8 cellular contexts compared by ENCODE assay signal in the genomic region with DNA sequence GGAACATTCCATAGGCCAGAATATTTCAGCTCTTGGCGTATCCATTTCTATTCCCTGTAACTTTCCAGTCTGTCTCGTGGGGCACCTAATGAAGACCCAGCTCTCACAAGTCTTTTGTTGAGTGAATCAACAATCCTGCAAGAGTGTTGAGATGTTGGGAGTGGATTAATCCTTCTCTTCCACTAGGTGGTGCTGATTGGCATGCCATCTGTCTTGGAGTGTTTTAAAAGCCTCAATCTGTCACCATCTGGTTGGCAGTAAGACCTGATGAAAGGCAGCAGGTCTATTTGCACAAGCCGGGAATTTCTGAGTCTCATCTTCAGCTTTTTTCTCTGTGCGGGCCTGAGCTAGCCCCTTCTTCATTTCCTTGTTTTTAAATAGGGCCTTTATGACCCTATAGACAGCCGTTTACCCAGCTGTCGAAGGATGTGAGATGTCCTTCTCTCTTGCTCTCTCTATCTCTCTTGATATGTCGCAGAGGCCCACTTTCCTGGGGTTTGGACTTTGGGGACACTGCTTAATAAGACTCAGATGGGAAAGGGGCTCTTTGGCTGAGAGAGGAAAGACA.
DNase-seq lines count a peak whose midpoint lies in the region; ATAC-seq and TF ChIP-seq lines count a peak whose summit lies in the region.

No MANE protein-coding gene starts in this region.

- no peaks in the 10 kb centered on the region for H3K36me3 Mint-ChIP-seq in CD4-positive, alpha-beta T cell (ENCODE audit: low read depth)
- no peaks in the 10 kb centered on the region for H3K36me3 Mint-ChIP-seq in neural crest cell (ENCODE audit: low read depth)

- H3K9me3 ChIP-seq in CD4-positive, alpha-beta T cell (ENCODE audit: control insufficient read depth, low read length) = no peaks in the 10 kb centered on the region
- no peaks in the 10 kb centered on the region for H3K9me3 ChIP-seq in Peyer's patch

- peak; percentile 53 for TF ChIP-seq CTCF in CD4-positive, alpha-beta T cell (IDR thresholded peaks at IDR 0.05)
- TF ChIP-seq CTCF in Peyer's patch (IDR thresholded peaks at IDR 0.05) (peak in 4 of 6 experiments; percentile 36 to 37 (median 37)), neural crest cell (conservative IDR thresholded peaks at IDR 0.05) (peak; percentile 63)

- no peak overlapping the region for H3K4me3 Mint-ChIP-seq in CD4-positive, alpha-beta T cell
- H3K4me3 Mint-ChIP-seq in neural crest cell = no peak overlapping the region

- H3K27me3 Mint-ChIP-seq in CD4-positive, alpha-beta T cell = peaks cover 35% of the 10 kb centered on the region
- H3K27me3 Mint-ChIP-seq in neural crest cell (ENCODE audit: low read depth) = no peaks in the 10 kb centered on the region

- no peaks in the 10 kb centered on the region for H3K9me3 Mint-ChIP-seq in CD4-positive, alpha-beta T cell
- peaks cover 4% of the 10 kb centered on the region for H3K9me3 Mint-ChIP-seq in neural crest cell

- H3K4me1 Mint-ChIP-seq in CD4-positive, alpha-beta T cell (ENCODE audit: low read depth) = no peaks in the 10 kb centered on the region
- H3K4me1 Mint-ChIP-seq in neural crest cell = peaks cover 5% of the 10 kb centered on the region

- CTCF ChIA-PET in CD4-positive, alpha-beta T cell (lab: Charles Lee) = interaction anchor here (0.6 kb wide), 1 partner anchor 62 kb away, joined by 3 read pairs; no protein-coding TSS in a partner anchor

- H3K27ac ChIP-seq in CD4-positive, alpha-beta T cell (ENCODE audit: low read depth, low read length) = no peak overlapping the region
- no peak overlapping the region for H3K27ac ChIP-seq in Peyer's patch

- no peak overlapping the region for H3K4me3 ChIP-seq in Peyer's patch

- ATAC-seq in CD4-positive, alpha-beta T cell (ENCODE audit: poor library complexity) = peak; percentile 49
- peak; percentile 76 for ATAC-seq in GM18508 (IDR thresholded peaks at IDR 0.05; ENCODE audit: insufficient read depth, unreplicated experiment)
- ATAC-seq in HG03469 (IDR thresholded peaks at IDR 0.05; ENCODE audit: unreplicated experiment) = peak; percentile 70

- intact Hi-C loops in CD4-positive, alpha-beta T cell (cut with DNase I, micrococcal nuclease) = no loop called here

- no peaks in the 10 kb centered on the region for H3K4me1 ChIP-seq in Peyer's patch

- no peaks in the 10 kb centered on the region for H3K27me3 ChIP-seq in CD4-positive, alpha-beta T cell (ENCODE audit: control insufficient read depth, insufficient read depth, low read length)
- no peaks in the 10 kb centered on the region for H3K27me3 ChIP-seq in Peyer's patch

- TF ChIP-seq POLR2A in Peyer's patch (IDR thresholded peaks at IDR 0.05) = no peak

- no peaks in the 10 kb centered on the region for H3K36me3 ChIP-seq in Peyer's patch

- H3K27ac Mint-ChIP-seq in CD4-positive, alpha-beta T cell = no peak overlapping the region
- no peak overlapping the region for H3K27ac Mint-ChIP-seq in neural crest cell (ENCODE audit: unreplicated experiment)

- POLR2A ChIA-PET in CD4-positive, alpha-beta T cell (lab: Charles Lee) = no interaction called here

- DNase-seq in CD4-positive, alpha-beta T cell = peak in 1 of 10 experiments; percentile 1
- peak in 1 of 3 donors; percentile 47 for DNase-seq in Peyer's patch
- DNase-seq in fibroblast of gingiva (ENCODE audit: low read depth) = peak; percentile 53
- DNase-seq in neural crest cell (ENCODE audit: low read depth, low spot score) = no peak
- no peak for DNase-seq in DMS79 treated with DMSO at 0.1 percent for 48 hours (lab: John Stamatoyannopoulos, UW)
- no peak for DNase-seq in NCI-H2196 treated with DMSO at 0.1 percent for 48 hours (lab: John Stamatoyannopoulos, UW; ENCODE audit: unreplicated experiment)
